Comparison of ENCODE assay signal across 8 cellular contexts in genomic region chr12:103495783-103496456, GRCh38. TPM values are rescaled to one million over a fixed set of nuclear protein-coding genes. Genes with fewer than 3 reads are reported as not detected.
DNase-seq lines count a peak whose midpoint lies in the region; ATAC-seq, FAIRE-seq and TF ChIP-seq lines count a peak whose summit lies in the region.

C12orf42 (minus strand) TSS chr12:103495968; CDS start chr12:103478426, 17,542 bp downstream.

- no peak for ATAC-seq in HG03469 (IDR thresholded peaks at IDR 0.05; ENCODE audit: unreplicated experiment)

- intact Hi-C loops in tibial artery (cut with DNase I; ENCODE audit: low total_unique reads), result no loop called here

- FAIRE-seq in H54 (lab: Jason Lieb, UNC), result no peak

- H3K4me3 ChIP-seq in GM12865 (ENCODE audit: low read depth, low read length) (peak within 1 kb of the TSS; percentile 57), MG63 (peak within 1 kb of the TSS; percentile 32), WERI-Rb-1 (ENCODE audit: low read depth, low read length) (peak within 1 kb of the TSS; percentile 58), epithelial cell of proximal tubule (ENCODE audit: low read depth, low read length) (peak within 1 kb of the TSS; percentile 51), mononuclear cell (ENCODE audit: low read length) (peak within 1 kb of the TSS; percentile 22), tibial artery (peak within 1 kb of the TSS; percentile 20 to 45)

- no peaks in the 10 kb centered on the region for H3K36me3 ChIP-seq in MG63
- H3K36me3 ChIP-seq in WERI-Rb-1, result no peaks in the 10 kb centered on the region
- no peaks in the 10 kb centered on the region for H3K36me3 ChIP-seq in tibial artery

- peak; percentile 63 for DNase-seq in GM12865 (ENCODE audit: low read depth)
- peak; percentile 20 for DNase-seq in H54 (ENCODE audit: insufficient read length, low spot score)
- peak; percentile 17 for DNase-seq in MG63
- peak; percentile 74 for DNase-seq in WERI-Rb-1
- no peak for DNase-seq in epithelial cell of proximal tubule (ENCODE audit: low read depth)
- DNase-seq in tibial artery, result no peak

- H3K9me3 ChIP-seq in MG63, result no peaks in the 10 kb centered on the region
- H3K9me3 ChIP-seq in WERI-Rb-1 (ENCODE audit: severe bottlenecking), result peaks cover 4% of the 10 kb centered on the region
- H3K9me3 ChIP-seq in mononuclear cell (ENCODE audit: low read depth, low read length), result no peaks in the 10 kb centered on the region
- no peaks in the 10 kb centered on the region for H3K9me3 ChIP-seq in tibial artery

- H3K4me1 ChIP-seq in mononuclear cell (ENCODE audit: insufficient read depth, low read length) (no peaks in the 10 kb centered on the region), tibial artery (peaks cover 0 to 15% (median 11%) of the 10 kb centered on the region in 4 donors)

- H3K27ac ChIP-seq in WERI-Rb-1 (peak within 1 kb of the TSS; percentile 23; the same call in 1 of the 2 replicates), tibial artery (no peak within 1 kb of the TSS)

- H3K27me3 ChIP-seq in MG63 (peaks cover 3% of the 10 kb centered on the region; the same call in 1 of the 2 replicates), WERI-Rb-1 (ENCODE audit: insufficient read depth, low read depth, severe bottlenecking) (peaks cover 17% of the 10 kb centered on the region), mononuclear cell (ENCODE audit: insufficient read depth, low read length) (peaks cover 35% of the 10 kb centered on the region), tibial artery (peaks cover 0 to 42% of the 10 kb centered on the region in 2 donors)

- TF ChIP-seq POLR2A in H54 (IDR thresholded peaks at IDR 0.05; ENCODE audit: low read depth, low read length), result no peak

- TF ChIP-seq CTCF in GM12865 (IDR thresholded peaks at IDR 0.05; ENCODE audit: insufficient read depth, low read depth, low read length, missing control alignments) (peak; percentile 69), WERI-Rb-1 (IDR thresholded peaks at IDR 0.05; ENCODE audit: low read depth, low read length) (peak; percentile 69), epithelial cell of proximal tubule (conservative IDR thresholded peaks at IDR 0.05; ENCODE audit: low read depth, low read length) (peak; percentile 83), tibial artery (IDR thresholded peaks at IDR 0.05) (no peak)

RNA-seq across cellular contexts. Expression of gene C12orf42, which starts in this region (rescaled TPM):
- not detected in 2 replicates for total RNA-seq in MG63 (2014; rRNA removed; shearing (Covaris generic); ENCODE audit: low replicate concordance)
- not detected in 2 replicates for total RNA-seq in epithelial cell of proximal tubule
- total RNA-seq in mononuclear cell, result 11.1 TPM

Comparison
In these comparisons a context has a peak if more than half of its experiments do, and no peak if none do; other contexts are left out.
1. RNA of gene C12orf42 (total RNA-seq): 11.1 TPM in mononuclear cell (single experiment); not detected in MG63 and not detected in epithelial cell of proximal tubule; every median in the first group is over 10 times any median in the second.
2. Peak in DNase-seq and H3K4me3 ChIP-seq in MG63; RNA of the gene not detected or under 1 TPM.
3. DNase-seq: peak in GM12865 (single experiment), H54 (single experiment) and WERI-Rb-1 (single experiment); none in epithelial cell of proximal tubule (single experiment) and tibial artery (0 of 2).
4. CTCF ChIP-seq: peak in GM12865 (single experiment), WERI-Rb-1 (single experiment) and epithelial cell of proximal tubule (single experiment); none in tibial artery (0 of 2).
5. Peak in every context shown above with its lines, with median percentiles within 50 percentile points of each other: H3K4me3 ChIP-seq.